In the genomic region with DNA sequence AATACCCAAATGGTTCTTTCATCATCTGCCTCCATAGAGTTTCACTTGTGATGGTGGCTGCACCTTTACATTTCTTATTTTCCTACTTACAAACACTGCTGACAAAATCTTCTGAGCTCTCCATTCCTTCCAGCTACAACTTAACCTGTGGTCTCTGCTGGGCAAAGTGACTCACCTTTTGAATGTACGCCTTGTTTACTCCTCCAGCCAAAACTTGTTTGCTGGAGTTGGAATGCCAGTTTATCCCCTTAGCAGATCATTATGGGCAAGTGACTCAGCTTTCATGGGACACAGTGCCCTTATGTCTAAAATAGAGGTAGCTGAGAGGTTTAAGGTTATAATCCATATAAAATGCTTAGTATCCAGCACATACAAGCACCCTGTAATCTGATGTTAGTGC, we compare ENCODE assay signal across 21 cellular contexts.
"Had no signal": no experiment of that assay in that cellular context is flagged by ENCODE, and none has a peak within 500 bp of the region (broad histone marks: within the 10 kb centered on the region; RNA-seq: fewer than 3 reads in every experiment).

No MANE protein-coding gene starts in this region.

- H3K36me3 ChIP-seq: colonic mucosa, esophagus squamous epithelium, right atrium auricular region, tibial artery had no signal

- H3K4me3 Mint-ChIP-seq: activated CD4-positive, alpha-beta memory T cell treated with anti-CD3 and anti-CD28 coated beads, Interleukin-2, amount 10 ng/mL, durations not matched to agents 7 days and 5 days; activated CD4-positive, alpha-beta T cell treated with anti-CD3 and anti-CD28 coated beads for 36 hours; activated naive CD8-positive, alpha-beta T cell; memory B cell; natural killer cell treated with Interleukin-12 subunit alpha and Interleukin-12 subunit beta and Interleukin-15 and Interleukin-18, amount 100 ng/mL, for 72 hours had no signal

- FAIRE-seq: small intestine, urothelium cell line had no signal

- H3K27me3 Mint-ChIP-seq: activated CD4-positive, alpha-beta memory T cell treated with anti-CD3 and anti-CD28 coated beads, Interleukin-2, amount 10 ng/mL, durations not matched to agents 7 days and 5 days; activated CD4-positive, alpha-beta T cell treated with anti-CD3 and anti-CD28 coated beads for 36 hours; activated naive CD8-positive, alpha-beta T cell; memory B cell; natural killer cell treated with Interleukin-12 subunit alpha and Interleukin-12 subunit beta and Interleukin-15 and Interleukin-18, amount 100 ng/mL, for 72 hours had no signal

- H3K36me3 Mint-ChIP-seq: activated naive CD8-positive, alpha-beta T cell; memory B cell; natural killer cell treated with Interleukin-12 subunit alpha and Interleukin-12 subunit beta and Interleukin-15 and Interleukin-18, amount 100 ng/mL, for 72 hours had no signal

- H3K27me3 ChIP-seq: body of pancreas, colonic mucosa, esophagus squamous epithelium, right atrium auricular region, tibial artery had no signal

- H3K4me1 Mint-ChIP-seq: activated CD4-positive, alpha-beta memory T cell treated with anti-CD3 and anti-CD28 coated beads, Interleukin-2, amount 10 ng/mL, durations not matched to agents 7 days and 5 days; activated CD4-positive, alpha-beta T cell treated with anti-CD3 and anti-CD28 coated beads for 36 hours; memory B cell had no signal

- H3K27ac ChIP-seq: body of pancreas, colonic mucosa, esophagus squamous epithelium, right atrium auricular region, tibial artery had no signal

- H3K27ac Mint-ChIP-seq: activated CD4-positive, alpha-beta memory T cell treated with anti-CD3 and anti-CD28 coated beads, Interleukin-2, amount 10 ng/mL, durations not matched to agents 7 days and 5 days; activated CD4-positive, alpha-beta T cell treated with anti-CD3 and anti-CD28 coated beads for 36 hours; activated naive CD8-positive, alpha-beta T cell; memory B cell; natural killer cell treated with Interleukin-12 subunit alpha and Interleukin-12 subunit beta and Interleukin-15 and Interleukin-18, amount 100 ng/mL, for 72 hours had no signal

- DNase-seq: activated CD4-positive, alpha-beta memory T cell treated with anti-CD3 and anti-CD28 coated beads, Interleukin-2, amount 10 ng/mL, durations not matched to agents 7 days and 5 days; activated CD4-positive, alpha-beta T cell treated with anti-CD3 and anti-CD28 coated beads for 36 hours; activated gamma-delta T cell treated with Interleukin-2 at 50 U/mL for 16 hours; activated T-cell treated with anti-CD3 and anti-CD28 coated beads, Interleukin-2, amount 50 U/mL, for 48 hours; amygdala; body of pancreas; central memory CD4-positive, alpha-beta T cell; colonic mucosa; esophagus squamous epithelium; kidney glomerular epithelial cell; left ventricle myocardium superior; posterior cingulate gyrus; small intestine; stimulated activated CD4-positive, alpha-beta T cell treated with anti-CD3 and anti-CD28 coated beads, Interleukin-4, amount 100 ng/mL, for 24 hours; stimulated activated naive CD4-positive, alpha-beta T cell; tibial artery had no signal

- H3K9me3 Mint-ChIP-seq: activated CD4-positive, alpha-beta memory T cell treated with anti-CD3 and anti-CD28 coated beads, Interleukin-2, amount 10 ng/mL, durations not matched to agents 7 days and 5 days; memory B cell; natural killer cell treated with Interleukin-12 subunit alpha and Interleukin-12 subunit beta and Interleukin-15 and Interleukin-18, amount 100 ng/mL, for 72 hours had no signal

- H3K9me3 ChIP-seq: body of pancreas, colonic mucosa, esophagus squamous epithelium, right atrium auricular region, tibial artery had no signal

- H3K4me1 ChIP-seq: body of pancreas, colonic mucosa, right atrium auricular region, tibial artery had no signal

- H3K4me3 ChIP-seq: body of pancreas, colonic mucosa, esophagus squamous epithelium, right atrium auricular region, tibial artery had no signal

- ATAC-seq: activated CD4-positive, alpha-beta T cell treated with anti-CD3 and anti-CD28 coated beads for 36 hours; body of pancreas; left ventricle myocardium superior; natural killer cell treated with Interleukin-12 subunit alpha and Interleukin-12 subunit beta and Interleukin-15 and Interleukin-18, amount 100 ng/mL, for 72 hours had no signal
